Comparison of ENCODE assay signal across 22 cellular contexts in genomic region chr7:108009873-108010272, GRCh38. TPM values are rescaled to one million over a fixed set of nuclear protein-coding genes. Genes with fewer than 3 reads are reported as not detected.
"Had no signal": no experiment of that assay in that cellular context is flagged by ENCODE, and none has a peak within 500 bp of the region (broad histone marks: within the 10 kb centered on the region; RNA-seq: fewer than 3 reads in every experiment).

No MANE protein-coding gene starts in this region.

- H3K36me3 Mint-ChIP-seq: activated CD4-positive, alpha-beta memory T cell treated with anti-CD3 and anti-CD28 coated beads for 36 hours; natural killer cell treated with Interleukin-12 subunit alpha and Interleukin-12 subunit beta and Interleukin-15 and Interleukin-18, amount 100 ng/mL, for 72 hours had no signal

- H3K27ac ChIP-seq: coronary artery, neutrophil, ovary, thoracic aorta, upper lobe of right lung had no signal

- H3K4me3 ChIP-seq: coronary artery, ovary, prostate gland, thoracic aorta, upper lobe of right lung had no signal

- H3K9me3 ChIP-seq: neutrophil, ovary, prostate gland, thoracic aorta, upper lobe of right lung had no signal

- DNase-seq: activated CD4-positive, alpha-beta memory T cell treated with anti-CD3 and anti-CD28 coated beads for 36 hours; activated CD4-positive, alpha-beta T cell treated with anti-CD3 and anti-CD28 coated beads for 4 hours; activated CD4-positive, CD25-positive, alpha-beta regulatory T cell; activated effector memory CD4-positive, alpha-beta T cell treated with anti-CD3 and anti-CD28 coated beads, Interleukin-2, amount 50 U/mL, for 16 hours; activated naive CD4-positive, alpha-beta T cell treated with anti-CD3 and anti-CD28 coated beads, Interleukin-2, amount 50 U/mL, for 16 hours; activated naive CD8-positive, alpha-beta T cell treated with anti-CD3 and anti-CD28 coated beads, Interleukin-2, amount 50 U/mL, for 24 hours; activated T-cell treated with anti-CD3 and anti-CD28 coated beads for 4 hours; cerebellar nuclear complex; foreskin fibroblast; left ventricle myocardium superior; ovary; right cardiac atrium; stimulated activated CD4-positive, alpha-beta T cell treated with anti-CD3 and anti-CD28 coated beads, Interleukin-4, amount 100 ng/mL, for 24 hours; stimulated activated naive CD4-positive, alpha-beta T cell treated with Interleukin-2 at 50 U/mL for 16 hours; T-helper 17 cell; upper lobe of right lung had no signal

- FAIRE-seq: endometrium had no signal

- H3K9me3 Mint-ChIP-seq: activated CD4-positive, alpha-beta memory T cell treated with anti-CD3 and anti-CD28 coated beads for 36 hours; activated naive CD8-positive, alpha-beta T cell treated with anti-CD3 and anti-CD28 coated beads, Interleukin-2, amount 50 U/mL, for 24 hours; natural killer cell treated with Interleukin-12 subunit alpha and Interleukin-12 subunit beta and Interleukin-15 and Interleukin-18, amount 100 ng/mL, for 72 hours had no signal

- H3K4me1 ChIP-seq: prostate gland, upper lobe of right lung had no signal

- H3K4me1 Mint-ChIP-seq: activated naive CD8-positive, alpha-beta T cell treated with anti-CD3 and anti-CD28 coated beads, Interleukin-2, amount 50 U/mL, for 24 hours had no signal

- H3K36me3 ChIP-seq: neutrophil, ovary, prostate gland, thoracic aorta, upper lobe of right lung had no signal

- H3K27me3 ChIP-seq: ovary had no signal

- H3K27ac Mint-ChIP-seq: activated CD4-positive, alpha-beta memory T cell treated with anti-CD3 and anti-CD28 coated beads for 36 hours; activated naive CD8-positive, alpha-beta T cell treated with anti-CD3 and anti-CD28 coated beads, Interleukin-2, amount 50 U/mL, for 24 hours; natural killer cell treated with Interleukin-12 subunit alpha and Interleukin-12 subunit beta and Interleukin-15 and Interleukin-18, amount 100 ng/mL, for 72 hours; T-helper 17 cell had no signal

- ATAC-seq: activated naive CD8-positive, alpha-beta T cell treated with anti-CD3 and anti-CD28 coated beads, Interleukin-2, amount 50 U/mL, for 24 hours; natural killer cell treated with Interleukin-12 subunit alpha and Interleukin-12 subunit beta and Interleukin-15 and Interleukin-18, amount 100 ng/mL, for 72 hours; right cardiac atrium; T-helper 17 cell; upper lobe of right lung had no signal

- H3K4me3 Mint-ChIP-seq: activated CD4-positive, alpha-beta memory T cell treated with anti-CD3 and anti-CD28 coated beads for 36 hours; activated naive CD8-positive, alpha-beta T cell treated with anti-CD3 and anti-CD28 coated beads, Interleukin-2, amount 50 U/mL, for 24 hours; natural killer cell treated with Interleukin-12 subunit alpha and Interleukin-12 subunit beta and Interleukin-15 and Interleukin-18, amount 100 ng/mL, for 72 hours; T-helper 17 cell had no signal

RNA-seq across cellular contexts. Expression of gene LAMB1, which starts 6.9 kb away (rescaled TPM):
- total RNA-seq: activated CD4-positive, alpha-beta memory T cell treated with anti-CD3 and anti-CD28 coated beads for 36 hours; natural killer cell treated with Interleukin-12 subunit alpha and Interleukin-12 subunit beta and Interleukin-15 and Interleukin-18, amount 100 ng/mL, for 72 hours; T-helper 17 cell had no signal
